Comparison of ENCODE assay signal across 9 cellular contexts in genomic region chr10:113681533-113682470, GRCh38. TPM values are rescaled to one million over a fixed set of nuclear protein-coding genes. Genes with fewer than 3 reads are reported as not detected.
DNase-seq lines count a peak whose midpoint lies in the region; ATAC-seq and TF ChIP-seq lines count a peak whose summit lies in the region.
"Had no signal": no experiment of that assay in that cellular context is flagged by ENCODE, and none has a peak within 500 bp of the region (broad histone marks: within the 10 kb centered on the region; RNA-seq: fewer than 3 reads in every experiment).

No MANE protein-coding gene starts in this region.

- H3K9me3 ChIP-seq in skeletal muscle satellite cell (replicated peaks; ENCODE audit: low read length), result no peaks in the 10 kb centered on the region

- H3K4me3 Mint-ChIP-seq in activated CD8-positive, alpha-beta memory T cell treated with anti-CD3 and anti-CD28 coated beads, Interleukin-2, amount 10 ng/mL, durations not matched to agents 7 days and 5 days, result peak overlapping the region; percentile 100
- H3K4me3 Mint-ChIP-seq in activated CD8-positive, alpha-beta T cell treated with anti-CD3 and anti-CD28 coated beads for 36 hours, result peak overlapping the region; percentile 91
- no peak overlapping the region for H3K4me3 Mint-ChIP-seq in chondrocyte (ENCODE audit: unreplicated experiment)

- H3K4me1 Mint-ChIP-seq in activated CD8-positive, alpha-beta memory T cell treated with anti-CD3 and anti-CD28 coated beads, Interleukin-2, amount 10 ng/mL, durations not matched to agents 7 days and 5 days, result peaks cover 48% of the 10 kb centered on the region
- H3K4me1 Mint-ChIP-seq in activated CD8-positive, alpha-beta T cell treated with anti-CD3 and anti-CD28 coated beads for 36 hours (ENCODE audit: low read depth), result peaks cover 43% of the 10 kb centered on the region
- peaks cover 21% of the 10 kb centered on the region for H3K4me1 Mint-ChIP-seq in chondrocyte (ENCODE audit: low read depth)

- no peaks in the 10 kb centered on the region for H3K27me3 ChIP-seq in skeletal muscle satellite cell (ENCODE audit: control insufficient read depth, insufficient read depth, low read length)

- peak; percentile 40 for ATAC-seq in activated CD8-positive, alpha-beta memory T cell treated with anti-CD3 and anti-CD28 coated beads, Interleukin-2, amount 10 ng/mL, durations not matched to agents 7 days and 5 days
- ATAC-seq in HG02981 (IDR thresholded peaks at IDR 0.05; ENCODE audit: unreplicated experiment), result peak; percentile 59
- peak; percentile 42 for ATAC-seq in activated CD8-positive, alpha-beta T cell treated with anti-CD3 and anti-CD28 coated beads for 36 hours

- peaks cover 12% of the 10 kb centered on the region for H3K4me1 ChIP-seq in skeletal muscle satellite cell (ENCODE audit: control insufficient read depth, insufficient read depth, low read length)
- H3K4me1 ChIP-seq: parathyroid adenoma had no signal

- no peak for TF ChIP-seq CTCF in activated CD8-positive, alpha-beta T cell treated with anti-CD3 and anti-CD28 coated beads for 36 hours (IDR thresholded peaks at IDR 0.05)
- no peak for TF ChIP-seq CTCF in chondrocyte (IDR thresholded peaks at IDR 0.05)

- peak; percentile 74 for DNase-seq in activated CD8-positive, alpha-beta memory T cell treated with anti-CD3 and anti-CD28 coated beads, Interleukin-2, amount 10 ng/mL, durations not matched to agents 7 days and 5 days
- no peak for DNase-seq in activated CD8-positive, alpha-beta memory T cell treated with anti-CD3 and anti-CD28 coated beads for 24 hours
- peak; percentile 71 for DNase-seq in activated CD8-positive, alpha-beta T cell treated with anti-CD3 and anti-CD28 coated beads for 36 hours
- no peak for DNase-seq in H4 (ENCODE audit: low spot score)
- DNase-seq in HUDEP-2 (lab: John Stamatoyannopoulos, UW; ENCODE audit: unreplicated experiment in 76 of 76), result no peak
- DNase-seq in chondrocyte (ENCODE audit: low spot score), result no peak

- H3K27me3 Mint-ChIP-seq in activated CD8-positive, alpha-beta memory T cell treated with anti-CD3 and anti-CD28 coated beads, Interleukin-2, amount 10 ng/mL, durations not matched to agents 7 days and 5 days, result no peaks in the 10 kb centered on the region
- H3K27me3 Mint-ChIP-seq in activated CD8-positive, alpha-beta T cell treated with anti-CD3 and anti-CD28 coated beads for 36 hours, result no peaks in the 10 kb centered on the region
- no peaks in the 10 kb centered on the region for H3K27me3 Mint-ChIP-seq in chondrocyte (ENCODE audit: low read depth)

- H3K36me3 Mint-ChIP-seq in activated CD8-positive, alpha-beta memory T cell treated with anti-CD3 and anti-CD28 coated beads, Interleukin-2, amount 10 ng/mL, durations not matched to agents 7 days and 5 days, result peaks cover 48% of the 10 kb centered on the region
- peaks cover 38% of the 10 kb centered on the region for H3K36me3 Mint-ChIP-seq in activated CD8-positive, alpha-beta T cell treated with anti-CD3 and anti-CD28 coated beads for 36 hours (ENCODE audit: low read depth)
- peaks cover 11% of the 10 kb centered on the region for H3K36me3 Mint-ChIP-seq in chondrocyte (ENCODE audit: low read depth)

- CTCF ChIA-PET in activated CD8-positive, alpha-beta memory T cell treated with anti-CD3 and anti-CD28 coated beads, Interleukin-2, amount 10 ng/mL, durations not matched to agents 7 days and 5 days (lab: Charles Lee), result interaction anchor here (1.1 to 1.6 kb wide), 2 partner anchors 16 to 421 kb away, joined by 3 to 5 read pairs; no protein-coding TSS in a partner anchor
- CTCF ChIA-PET in activated CD8-positive, alpha-beta T cell treated with anti-CD3 and anti-CD28 coated beads for 36 hours (lab: Charles Lee), result interaction anchor here (0.8 to 1.3 kb wide), 4 partner anchors 9 to 394 kb away, joined by 3 to 5 read pairs (median 4); no protein-coding TSS in a partner anchor

- intact Hi-C loops in activated CD8-positive, alpha-beta T cell treated with anti-CD3 and anti-CD28 coated beads for 36 hours (cut with micrococcal nuclease), result loop anchor here (10.0 kb wide), 1 partner anchor 173 kb away; the partner anchor contains the start of genes DCLRE1A and NHLRC2

- H3K4me2 ChIP-seq in skeletal muscle satellite cell (ENCODE audit: low read length), result peak overlapping the region; percentile 97

- H3K4me3 ChIP-seq in skeletal muscle satellite cell (ENCODE audit: low read length), result peak overlapping the region; percentile 99

- H3K9me3 Mint-ChIP-seq in activated CD8-positive, alpha-beta memory T cell treated with anti-CD3 and anti-CD28 coated beads, Interleukin-2, amount 10 ng/mL, durations not matched to agents 7 days and 5 days (ENCODE audit: low read depth), result peaks cover 16% of the 10 kb centered on the region
- peaks cover 26% of the 10 kb centered on the region for H3K9me3 Mint-ChIP-seq in activated CD8-positive, alpha-beta T cell treated with anti-CD3 and anti-CD28 coated beads for 36 hours
- H3K9me3 Mint-ChIP-seq in chondrocyte (ENCODE audit: low read depth), result peaks cover 13% of the 10 kb centered on the region

- peak overlapping the region; percentile 96 for H3K9ac ChIP-seq in skeletal muscle satellite cell (ENCODE audit: low read depth, low read length)
- H3K9ac ChIP-seq: parathyroid adenoma had no signal

- POLR2A ChIA-PET in activated CD8-positive, alpha-beta T cell treated with anti-CD3 and anti-CD28 coated beads for 36 hours (lab: Charles Lee), result interaction anchor here (0.6 to 1.6 kb wide), 3 partner anchors 10 to 414 kb away, joined by 3 to 6 read pairs (median 5); no protein-coding TSS in a partner anchor

- H3K27ac Mint-ChIP-seq in activated CD8-positive, alpha-beta memory T cell treated with anti-CD3 and anti-CD28 coated beads, Interleukin-2, amount 10 ng/mL, durations not matched to agents 7 days and 5 days, result peak overlapping the region; percentile 98
- H3K27ac Mint-ChIP-seq in activated CD8-positive, alpha-beta T cell treated with anti-CD3 and anti-CD28 coated beads for 36 hours, result peak overlapping the region; percentile 92
- no peak overlapping the region for H3K27ac Mint-ChIP-seq in chondrocyte (ENCODE audit: unreplicated experiment)

- H3K36me3 ChIP-seq in skeletal muscle satellite cell (ENCODE audit: insufficient read depth, low read length), result no peaks in the 10 kb centered on the region

RNA-seq across cellular contexts. Expression of gene CASP7, which starts 2.1 kb away (rescaled TPM):
- 10 to 100 TPM; 42.1 to 56.0 TPM for total RNA-seq in activated CD8-positive, alpha-beta memory T cell treated with anti-CD3 and anti-CD28 coated beads, Interleukin-2, amount 10 ng/mL, durations not matched to agents 7 days and 5 days
- total RNA-seq in activated CD8-positive, alpha-beta T cell treated with anti-CD3 and anti-CD28 coated beads for 36 hours, result 10 to 100 TPM; 23.7 to 24.2 TPM
- 22.1 and 27.5 TPM in 2 replicates for total RNA-seq in skeletal muscle satellite cell (2012; rRNA removed)
- 56.8 and 59.5 TPM in 2 replicates for total RNA-seq in H4 (2014; rRNA removed; shearing (Covaris generic))
- total RNA-seq in chondrocyte, result 24.0 to 30.4 TPM (median 26.2 TPM) in 3 replicates

RNA-seq across cellular contexts. Expression of gene NRAP, which starts 18.0 kb away (rescaled TPM):
- total RNA-seq in activated CD8-positive, alpha-beta memory T cell treated with anti-CD3 and anti-CD28 coated beads, Interleukin-2, amount 10 ng/mL, durations not matched to agents 7 days and 5 days, result not detected
- total RNA-seq in activated CD8-positive, alpha-beta T cell treated with anti-CD3 and anti-CD28 coated beads for 36 hours, result not detected
- not detected in 2 replicates for total RNA-seq in skeletal muscle satellite cell (2012; rRNA removed)
- 0.02 TPM in 1 of 2 replicates, not detected in the other for total RNA-seq in H4 (2014; rRNA removed; shearing (Covaris generic))
- not detected in 3 replicates for total RNA-seq in chondrocyte

Comparison
In these comparisons a context has a peak if more than half of its experiments do, and no peak if none do; other contexts are left out.
1. DNase-seq: peak in activated CD8-positive, alpha-beta memory T cell treated with anti-CD3 and anti-CD28 coated beads, Interleukin-2, amount 10 ng/mL, durations not matched to agents 7 days and 5 days (single experiment) and activated CD8-positive, alpha-beta T cell treated with anti-CD3 and anti-CD28 coated beads for 36 hours (single experiment); none in activated CD8-positive, alpha-beta memory T cell treated with anti-CD3 and anti-CD28 coated beads for 24 hours (single experiment), H4 (single experiment), HUDEP-2 (0 of 76) and chondrocyte (single experiment).
2. Peak in every context shown above with its lines, with median percentiles within 50 percentile points of each other: ATAC-seq.